ENCODE assay signal across 1 cellular context in the genomic region with DNA sequence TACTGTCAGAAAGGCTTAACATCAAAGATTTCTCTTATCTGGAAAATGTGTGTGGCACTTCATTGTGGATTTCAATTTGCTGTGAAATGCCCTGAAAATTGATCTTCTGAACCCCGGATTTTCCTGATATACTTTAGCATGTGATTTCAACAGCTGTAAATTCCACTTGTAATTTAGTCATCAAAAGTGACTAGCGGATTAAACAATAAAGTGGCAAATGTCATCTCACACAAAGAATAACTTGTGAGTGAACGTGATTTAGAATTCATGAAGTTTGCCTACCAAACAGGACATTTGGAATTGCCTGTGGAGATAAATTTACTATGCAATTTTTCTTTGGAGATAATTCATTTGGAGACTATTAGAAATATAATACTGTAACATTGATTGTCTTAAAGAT.
TF ChIP-seq lines count a peak whose summit lies in the region.

No MANE protein-coding gene starts in this region.

TF ChIP-seq in IMR-90, 13 proteins besides CTCF, POLR2A, EP300 and RAD21:
- no peak for TF ChIP-seq CEBPB (IDR thresholded peaks at IDR 0.05; ENCODE audit: low read depth, low read length)
- no peak for TF ChIP-seq MAZ (IDR thresholded peaks at IDR 0.05; ENCODE audit: borderline replicate concordance, low read depth, low read length)
